In genomic region chr9:133577463-133578112, GRCh38 we compare ENCODE assay signal across 1 cellular context.
TF ChIP-seq lines count a peak whose summit lies in the region.

No MANE protein-coding gene starts in this region.

TF ChIP-seq in H1, 55 proteins besides CTCF, POLR2A, EP300 and RAD21:
- TF ChIP-seq USF2 (IDR thresholded peaks at IDR 0.05; ENCODE audit: low read length) (no peak), TEAD4 (IDR thresholded peaks at IDR 0.05; ENCODE audit: low read depth, low read length) (no peak), NANOG (IDR thresholded peaks at IDR 0.05; ENCODE audit: insufficient read depth, low read depth, low read length, poor library complexity, severe bottlenecking) (no peak), ASH2L (IDR thresholded peaks at IDR 0.05; ENCODE audit: low read length) (no peak)
